Comparison of ENCODE assay signal across 1 cellular context in genomic region chr14:29810064-29810463, GRCh38.
TF ChIP-seq lines count a peak whose summit lies in the region.

No MANE protein-coding gene starts in this region.

TF ChIP-seq in GM23338, 12 proteins besides CTCF, POLR2A, EP300 and RAD21 (continued from another document):
- no peak for TF ChIP-seq ZNF462 (CRISPR knock-in tag; IDR thresholded peaks at IDR 0.05)
- TF ChIP-seq ETS1 (IDR thresholded peaks at IDR 0.05) = no peak
- TF ChIP-seq EZH2phosphoT487 (IDR thresholded peaks at IDR 0.05; ENCODE audit: unreplicated experiment) = no peak
- TF ChIP-seq ZNF114 (CRISPR knock-in tag; IDR thresholded peaks at IDR 0.05) = no peak
- no peak for TF ChIP-seq STAT1 (IDR thresholded peaks at IDR 0.05; ENCODE audit: unreplicated experiment)
- TF ChIP-seq NANOG (IDR thresholded peaks at IDR 0.05; ENCODE audit: borderline replicate concordance) = no peak
